7 cellular contexts compared by ENCODE assay signal in the genomic region with DNA sequence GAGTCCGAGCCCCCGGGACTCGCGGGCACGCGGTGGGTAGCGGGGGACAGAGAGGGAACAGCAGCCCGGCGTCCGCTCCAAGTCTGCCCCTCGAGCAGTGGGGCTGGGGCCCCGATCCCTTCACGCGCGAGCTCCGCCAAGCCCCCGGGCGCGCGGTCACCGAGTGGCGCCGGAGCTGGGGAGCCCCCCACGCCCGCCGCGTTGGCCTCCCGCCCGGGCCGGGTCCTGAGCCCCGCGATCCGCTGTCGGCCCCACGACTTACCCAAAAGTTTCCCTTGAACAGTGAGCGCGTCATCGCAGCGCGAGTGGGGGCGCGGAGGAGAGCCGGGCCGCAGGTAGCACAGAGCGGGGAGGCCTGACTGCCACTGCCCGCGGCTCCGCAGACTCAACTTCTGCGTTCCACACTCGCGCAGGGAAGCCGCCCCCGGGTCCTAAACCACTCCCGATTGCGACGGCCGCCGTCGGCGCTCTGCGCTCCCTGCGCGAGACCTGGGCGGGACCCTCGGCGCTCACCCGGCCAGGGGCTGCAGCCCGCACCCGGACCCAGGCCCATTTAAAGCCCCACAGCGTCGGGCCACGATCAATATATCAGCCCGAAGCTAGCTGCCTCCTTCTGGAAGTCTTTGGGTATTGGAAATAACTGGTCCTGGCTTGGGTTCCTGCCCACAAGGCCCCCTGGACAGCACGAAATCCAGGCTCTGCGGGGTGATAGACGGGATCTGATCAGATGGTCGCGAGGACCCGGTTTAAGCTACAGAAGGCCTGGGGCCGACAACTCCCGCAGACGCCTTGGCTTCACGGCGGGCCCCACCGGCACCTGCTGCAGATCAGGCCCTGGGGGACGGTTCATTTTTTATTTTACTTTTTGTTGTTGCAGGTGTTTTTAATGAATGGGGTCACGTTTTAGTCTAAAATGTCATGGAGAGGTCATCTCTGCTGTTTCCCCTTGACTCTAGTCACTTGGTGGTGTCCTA. TPM values are rescaled to one million over a fixed set of nuclear protein-coding genes. Genes with fewer than 3 reads are reported as not detected.
DNase-seq lines count a peak whose midpoint lies in the region; ATAC-seq and TF ChIP-seq lines count a peak whose summit lies in the region.

A gene with protein sequence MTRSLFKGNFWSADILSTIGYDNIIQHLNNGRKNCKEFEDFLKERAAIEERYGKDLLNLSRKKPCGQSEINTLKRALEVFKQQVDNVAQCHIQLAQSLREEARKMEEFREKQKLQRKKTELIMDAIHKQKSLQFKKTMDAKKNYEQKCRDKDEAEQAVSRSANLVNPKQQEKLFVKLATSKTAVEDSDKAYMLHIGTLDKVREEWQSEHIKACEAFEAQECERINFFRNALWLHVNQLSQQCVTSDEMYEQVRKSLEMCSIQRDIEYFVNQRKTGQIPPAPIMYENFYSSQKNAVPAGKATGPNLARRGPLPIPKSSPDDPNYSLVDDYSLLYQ (minus strand): TSS at position 367 of the 974 bp plus-strand sequence. CDS start 72 bp downstream, at position 295.

- H3K27me3 ChIP-seq in Peyer's patch = no peaks in the 10 kb centered on the region
- no peaks in the 10 kb centered on the region for H3K27me3 ChIP-seq in foreskin keratinocyte
- no peaks in the 10 kb centered on the region for H3K27me3 ChIP-seq in thymus (ENCODE audit: control insufficient read depth, insufficient read depth)

- DNase-seq in Peyer's patch (peak; percentile 43 to 83 (median 80)), foreskin keratinocyte (peak in 1 of 2 donors; percentile 47), omental fat pad (ENCODE audit: low spot score) (peak; percentile 52)
- DNase-seq in activated T-helper 9 cell treated with anti-CD3 and anti-CD28 coated beads, Interleukin-2, amount 50 U/mL, for 16 hours (ENCODE audit: low read depth) = peak; percentile 48

- H3K9me3 ChIP-seq in Peyer's patch (no peaks in the 10 kb centered on the region), thymus (ENCODE audit: control insufficient read depth) (no peaks in the 10 kb centered on the region)

- TF ChIP-seq CTCF in Peyer's patch (IDR thresholded peaks at IDR 0.05) (no peak), foreskin keratinocyte (conservative IDR thresholded peaks at IDR 0.05) (peak; percentile 31), omental fat pad (IDR thresholded peaks at IDR 0.05) (no peak)

- no peaks in the 10 kb centered on the region for H3K36me3 ChIP-seq in Peyer's patch
- H3K36me3 ChIP-seq in thymus (ENCODE audit: control insufficient read depth, insufficient read depth) = no peaks in the 10 kb centered on the region

- WGBS in thymus = 11% methylated on average over 87 of the region's 87 CpGs

- peak within 1 kb of the TSS in 3 of 4 donors; percentile 6 to 42 (median 18) for H3K27ac ChIP-seq in Peyer's patch
- H3K27ac ChIP-seq in foreskin keratinocyte = peak within 1 kb of the TSS; percentile 17
- no peak within 1 kb of the TSS for H3K27ac ChIP-seq in thymus (ENCODE audit: low read depth)

- peaks cover 0 to 23% (median 2%) of the 10 kb centered on the region in 4 donors for H3K4me1 ChIP-seq in Peyer's patch
- peaks cover 8% of the 10 kb centered on the region for H3K4me1 ChIP-seq in foreskin keratinocyte
- peaks cover 5% of the 10 kb centered on the region for H3K4me1 ChIP-seq in thymus (ENCODE audit: control insufficient read depth, insufficient read depth, low read length)

- TF ChIP-seq POLR2A in Peyer's patch (IDR thresholded peaks at IDR 0.05) = peak in 1 of 2 donors; percentile 16

- H3K4me3 ChIP-seq in Peyer's patch (peak within 1 kb of the TSS; percentile 52 to 88 (median 64)), thymus (ENCODE audit: low read length) (peak within 1 kb of the TSS; percentile 58)

- ATAC-seq in GM18868 (IDR thresholded peaks at IDR 0.05; ENCODE audit: unreplicated experiment) (peak; percentile 71), HG03066 (IDR thresholded peaks at IDR 0.05; ENCODE audit: low read depth, unreplicated experiment) (peak; percentile 70), foreskin keratinocyte (peak; percentile 82), omental fat pad (ENCODE audit: low FRiP score) (peak; percentile 87)

RNA-seq across cellular contexts. Expression of the gene that starts here (rescaled TPM):
- total RNA-seq in Peyer's patch (10 to 100 TPM in 1 of 4 donors, 1 to 10 TPM in 3; 3.5 to 17.3 (median 7.3) TPM), foreskin keratinocyte (26.5 and 31.4 TPM in 2 replicates), omental fat pad (10 to 100 TPM in 2 of 4 donors, 1 to 10 TPM in 2; 4.4 to 17.0 (median 8.2) TPM)
- polyA plus RNA-seq in foreskin keratinocyte (13.3 and 17.4 TPM in 2 replicates), thymus (8.1 TPM)
